Comparison of ENCODE assay signal across 8 cellular contexts in the genomic region with DNA sequence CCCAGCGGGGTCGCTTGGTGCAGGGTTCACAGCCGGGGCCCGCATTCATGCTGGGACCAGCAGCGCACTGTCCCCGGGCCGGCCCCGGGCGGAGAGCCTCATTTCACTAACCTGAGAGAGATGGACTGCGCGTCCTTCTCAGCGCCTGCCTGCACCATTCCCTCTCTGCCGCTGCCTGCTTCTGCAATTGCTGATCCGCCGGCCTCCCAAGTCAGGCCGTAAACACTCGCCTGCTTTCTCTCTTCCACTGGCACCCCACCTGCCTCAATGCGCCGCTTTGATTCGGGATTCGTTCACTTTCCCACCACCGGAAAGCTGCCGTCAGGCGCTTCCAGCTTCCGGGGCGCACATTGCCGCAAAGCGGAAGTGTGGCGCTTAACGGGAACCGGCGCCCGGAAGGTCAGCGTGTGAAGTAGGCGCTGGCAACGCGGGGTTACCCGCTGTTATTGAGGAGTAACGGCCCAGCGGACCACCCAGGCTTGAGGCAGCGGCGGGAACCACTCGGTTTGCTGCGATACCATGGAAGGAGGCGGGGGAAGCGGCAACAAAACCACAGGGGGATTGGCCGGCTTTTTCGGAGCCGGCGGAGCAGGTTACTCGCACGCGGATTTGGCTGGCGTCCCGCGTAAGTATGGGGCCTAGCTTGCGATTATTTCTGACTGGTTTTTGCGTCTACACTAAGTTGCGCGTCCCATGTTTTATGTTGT. TPM values are rescaled to one million over a fixed set of nuclear protein-coding genes. Genes with fewer than 3 reads are reported as not detected.
DNase-seq lines count a peak whose midpoint lies in the region; ATAC-seq, FAIRE-seq and TF ChIP-seq lines count a peak whose summit lies in the region.
"Not testable (repeated sequence)": the region's sequence is repeated elsewhere in the genome, so short reads cannot be mapped to it uniquely, and the experiment has no call there.

Gene TIMM23 (plus strand): TSS at position 384 of the 707 bp plus-strand sequence. CDS start 136 bp downstream, at position 520.

- peak; percentile 74 for ATAC-seq in GM18907 (IDR thresholded peaks at IDR 0.05; ENCODE audit: unreplicated experiment)
- peak; percentile 56 for ATAC-seq in HG03139 (IDR thresholded peaks at IDR 0.05; ENCODE audit: unreplicated experiment)
- ATAC-seq in activated CD4-positive, CD25-positive, alpha-beta regulatory T cell treated with anti-CD3 and anti-CD28 coated beads, Interleukin-2, amount 50 U/mL, for 24 hours = peak; percentile 92 to 93

- peak within 1 kb of the TSS; percentile 77 for H3K4me3 ChIP-seq in AG04450 (ENCODE audit: low read depth, low read length)
- peak within 1 kb of the TSS; percentile 57 to 73 for H3K4me3 ChIP-seq in small intestine (ENCODE audit: low read depth in 1 of 2, low read length in 2 of 2)

- H3K27ac ChIP-seq in AG04450 (ENCODE audit: low read depth, low read length) (peak within 1 kb of the TSS; percentile 39), small intestine (ENCODE audit: low read depth in 1 of 2, low read length in 1 of 2) (peak within 1 kb of the TSS; percentile 32 to 80)
- H3K27ac ChIP-seq in caudate nucleus (ENCODE audit: low read depth, low read length) = not testable (repeated sequence)

- not testable (repeated sequence) for H3K27me3 ChIP-seq in AG04450 (ENCODE audit: control insufficient read depth, insufficient read depth, low read length); small intestine (ENCODE audit: control insufficient read depth in 2 of 2, insufficient read depth in 2 of 2, low read length in 2 of 2)

- not testable (repeated sequence) for H3K9me3 ChIP-seq in AG04450 (ENCODE audit: control insufficient read depth, insufficient read depth, low read length); small intestine (ENCODE audit: control insufficient read depth, low read depth)

- H3K36me3 Mint-ChIP-seq in immature natural killer cell = not testable (repeated sequence)

- not testable (repeated sequence) for H3K27me3 Mint-ChIP-seq in immature natural killer cell (ENCODE audit: low read depth in 3 of 3)

- WGBS in small intestine, 3 donors = 0% methylated on average over 56 to 60 of the region's 60 CpGs

- not testable (repeated sequence) for H3K9me3 Mint-ChIP-seq in immature natural killer cell

- not testable (repeated sequence) for H3K36me3 ChIP-seq in small intestine (ENCODE audit: control insufficient read depth in 2 of 2, insufficient read depth in 2 of 2, low read length in 2 of 2)

- H3K4me3 Mint-ChIP-seq in immature natural killer cell = peak within 1 kb of the TSS; percentile 99 to 100 (median 100)

- H3K27ac Mint-ChIP-seq in immature natural killer cell = peak within 1 kb of the TSS; percentile 91 to 98 (median 95)

- FAIRE-seq in small intestine (lab: Jason Lieb, UNC) = not testable (repeated sequence)

- not testable (repeated sequence) for H3K4me1 ChIP-seq in small intestine (ENCODE audit: control insufficient read depth in 2 of 2, insufficient read depth in 1 of 2, low read depth in 1 of 2, low read length in 1 of 2)

- peaks cover 38 to 64% of the 10 kb centered on the region in 2 donors for H3K4me1 Mint-ChIP-seq in immature natural killer cell

- DNase-seq in AG04450 (ENCODE audit: low read depth, low spot score) (peak; percentile 43), NCI-H345 treated with DMSO at 0.1 percent for 48 hours (lab: John Stamatoyannopoulos, UW; ENCODE audit: unreplicated experiment) (peak; percentile 9), caudate nucleus (lab: John Stamatoyannopoulos, UW) (peak; percentile 16 to 93 (median 79)), immature natural killer cell (peak; percentile 85 to 89 (median 87)), small intestine (peak; percentile 83)

- not testable (repeated sequence) for TF ChIP-seq CTCF in AG04450 (IDR thresholded peaks at IDR 0.05; ENCODE audit: low read depth, low read length)

- CTCF ChIA-PET in AG04450 (lab: Charles Lee) = not testable (repeated sequence)

- POLR2A ChIA-PET in AG04450 (lab: Yijun Ruan, JAX) = not testable (repeated sequence)

RNA-seq across cellular contexts. Expression of gene TIMM23, which starts in this region (rescaled TPM):
- polyA plus RNA-seq in AG04450 (2011; rRNA removed) (113 and 137 TPM in 2 replicates), immature natural killer cell (10 to 100 TPM; 51.5 to 84.7 (median 70.4) TPM), small intestine (10 to 100 TPM; 71.9 to 91.0 (median 79.2) TPM)
- polyA minus RNA-seq in AG04450 (2011; rRNA and poly(A)+ RNA removed) = 54.6 and 81.8 TPM in 2 replicates

Comparison
In these comparisons a context has a peak if more than half of its experiments do, and no peak if none do; other contexts are left out.
1. DNase-seq: peak in every context shown above with its lines; median percentile 87 in immature natural killer cell; 83 in small intestine; 79 in caudate nucleus; 43 in AG04450; 9 in NCI-H345 treated with DMSO at 0.1 percent for 48 hours.